ENCODE assay signal across 1 cellular context in the genomic region with DNA sequence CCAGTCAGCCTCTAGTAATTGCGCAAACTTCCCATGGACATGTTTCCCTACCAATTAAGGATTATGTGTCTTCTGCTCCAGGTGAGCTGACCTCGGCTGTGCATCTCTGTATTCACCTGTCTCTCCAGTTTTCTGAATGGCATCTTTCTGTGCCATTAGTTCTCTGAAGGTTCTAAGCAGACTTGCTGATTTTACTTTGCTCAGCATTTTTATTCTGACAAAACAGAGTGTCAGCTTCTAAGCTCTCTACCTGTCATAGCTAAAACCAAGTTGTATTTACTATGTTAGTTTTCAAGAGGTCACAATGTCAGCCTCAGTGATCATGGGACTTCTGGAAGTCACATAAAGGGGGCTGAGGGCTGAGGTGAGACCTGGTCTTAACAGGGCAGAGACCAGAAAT.
TF ChIP-seq lines count a peak whose summit lies in the region.

No MANE protein-coding gene starts in this region.

TF ChIP-seq in HepG2, 621 proteins besides CTCF, POLR2A, EP300 and RAD21 (continued from another document):
- no peak for TF ChIP-seq RERE (CRISPR knock-in tag; IDR thresholded peaks at IDR 0.05; ENCODE audit: low read depth)
- peak; percentile 60 for TF ChIP-seq MAFF (IDR thresholded peaks at IDR 0.05; ENCODE audit: low read depth, low read length)
- no peak for TF ChIP-seq SP4 (CRISPR knock-in tag; IDR thresholded peaks at IDR 0.05)
- no peak for TF ChIP-seq CHD2 (IDR thresholded peaks at IDR 0.05; ENCODE audit: low read depth, low read length)
- TF ChIP-seq TAF1 (CRISPR knock-in tag; IDR thresholded peaks at IDR 0.05): no peak
- no peak for TF ChIP-seq ZNF367 (CRISPR knock-in tag; IDR thresholded peaks at IDR 0.05; ENCODE audit: borderline replicate concordance)
- TF ChIP-seq AGO1 (IDR thresholded peaks at IDR 0.05; ENCODE audit: low read depth, low read length, poor library complexity, severe bottlenecking): no peak
- TF ChIP-seq, protein P1, sequence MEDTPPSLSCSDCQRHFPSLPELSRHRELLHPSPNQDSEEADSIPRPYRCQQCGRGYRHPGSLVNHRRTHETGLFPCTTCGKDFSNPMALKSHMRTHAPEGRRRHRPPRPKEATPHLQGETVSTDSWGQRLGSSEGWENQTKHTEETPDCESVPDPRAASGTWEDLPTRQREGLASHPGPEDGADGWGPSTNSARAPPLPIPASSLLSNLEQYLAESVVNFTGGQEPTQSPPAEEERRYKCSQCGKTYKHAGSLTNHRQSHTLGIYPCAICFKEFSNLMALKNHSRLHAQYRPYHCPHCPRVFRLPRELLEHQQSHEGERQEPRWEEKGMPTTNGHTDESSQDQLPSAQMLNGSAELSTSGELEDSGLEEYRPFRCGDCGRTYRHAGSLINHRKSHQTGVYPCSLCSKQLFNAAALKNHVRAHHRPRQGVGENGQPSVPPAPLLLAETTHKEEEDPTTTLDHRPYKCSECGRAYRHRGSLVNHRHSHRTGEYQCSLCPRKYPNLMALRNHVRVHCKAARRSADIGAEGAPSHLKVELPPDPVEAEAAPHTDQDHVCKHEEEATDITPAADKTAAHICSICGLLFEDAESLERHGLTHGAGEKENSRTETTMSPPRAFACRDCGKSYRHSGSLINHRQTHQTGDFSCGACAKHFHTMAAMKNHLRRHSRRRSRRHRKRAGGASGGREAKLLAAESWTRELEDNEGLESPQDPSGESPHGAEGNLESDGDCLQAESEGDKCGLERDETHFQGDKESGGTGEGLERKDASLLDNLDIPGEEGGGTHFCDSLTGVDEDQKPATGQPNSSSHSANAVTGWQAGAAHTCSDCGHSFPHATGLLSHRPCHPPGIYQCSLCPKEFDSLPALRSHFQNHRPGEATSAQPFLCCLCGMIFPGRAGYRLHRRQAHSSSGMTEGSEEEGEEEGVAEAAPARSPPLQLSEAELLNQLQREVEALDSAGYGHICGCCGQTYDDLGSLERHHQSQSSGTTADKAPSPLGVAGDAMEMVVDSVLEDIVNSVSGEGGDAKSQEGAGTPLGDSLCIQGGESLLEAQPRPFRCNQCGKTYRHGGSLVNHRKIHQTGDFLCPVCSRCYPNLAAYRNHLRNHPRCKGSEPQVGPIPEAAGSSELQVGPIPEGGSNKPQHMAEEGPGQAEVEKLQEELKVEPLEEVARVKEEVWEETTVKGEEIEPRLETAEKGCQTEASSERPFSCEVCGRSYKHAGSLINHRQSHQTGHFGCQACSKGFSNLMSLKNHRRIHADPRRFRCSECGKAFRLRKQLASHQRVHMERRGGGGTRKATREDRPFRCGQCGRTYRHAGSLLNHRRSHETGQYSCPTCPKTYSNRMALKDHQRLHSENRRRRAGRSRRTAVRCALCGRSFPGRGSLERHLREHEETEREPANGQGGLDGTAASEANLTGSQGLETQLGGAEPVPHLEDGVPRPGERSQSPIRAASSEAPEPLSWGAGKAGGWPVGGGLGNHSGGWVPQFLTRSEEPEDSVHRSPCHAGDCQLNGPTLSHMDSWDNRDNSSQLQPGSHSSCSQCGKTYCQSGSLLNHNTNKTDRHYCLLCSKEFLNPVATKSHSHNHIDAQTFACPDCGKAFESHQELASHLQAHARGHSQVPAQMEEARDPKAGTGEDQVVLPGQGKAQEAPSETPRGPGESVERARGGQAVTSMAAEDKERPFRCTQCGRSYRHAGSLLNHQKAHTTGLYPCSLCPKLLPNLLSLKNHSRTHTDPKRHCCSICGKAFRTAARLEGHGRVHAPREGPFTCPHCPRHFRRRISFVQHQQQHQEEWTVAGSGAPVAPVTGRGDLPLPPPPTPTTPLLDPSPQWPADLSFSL (CRISPR knock-in tag; IDR thresholded peaks at IDR 0.05): no peak
- TF ChIP-seq ZNF501 (CRISPR knock-in tag; IDR thresholded peaks at IDR 0.05): no peak
- TF ChIP-seq, protein P2, sequence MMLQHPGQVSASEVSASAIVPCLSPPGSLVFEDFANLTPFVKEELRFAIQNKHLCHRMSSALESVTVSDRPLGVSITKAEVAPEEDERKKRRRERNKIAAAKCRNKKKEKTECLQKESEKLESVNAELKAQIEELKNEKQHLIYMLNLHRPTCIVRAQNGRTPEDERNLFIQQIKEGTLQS (CRISPR knock-in tag; IDR thresholded peaks at IDR 0.05): no peak
- TF ChIP-seq ZNF792 (CRISPR knock-in tag; IDR thresholded peaks at IDR 0.05): no peak
- no peak for TF ChIP-seq SATB2 (CRISPR knock-in tag; IDR thresholded peaks at IDR 0.05)
- peak; percentile 15 to 68; a peak in 2 of 4 replicates for TF ChIP-seq MAFK (conservative IDR thresholded peaks at IDR 0.05 in 1 of 2, IDR thresholded peaks at IDR 0.05 in 1 of 2; ENCODE audit: low read length in 2 of 2)
